Comparison of ENCODE assay signal across 13 cellular contexts in genomic region chr1:1199141-1199960, GRCh38. TPM values are rescaled to one million over a fixed set of nuclear protein-coding genes. Genes with fewer than 3 reads are reported as not detected.
DNase-seq lines count a peak whose midpoint lies in the region; ATAC-seq and TF ChIP-seq lines count a peak whose summit lies in the region.
"Had no signal": no experiment of that assay in that cellular context is flagged by ENCODE, and none has a peak within 500 bp of the region (broad histone marks: within the 10 kb centered on the region; RNA-seq: fewer than 3 reads in every experiment).

No MANE protein-coding gene starts in this region.

- H3K36me3 ChIP-seq in left ventricle myocardium inferior = no peaks in the 10 kb centered on the region
- no peaks in the 10 kb centered on the region for H3K36me3 ChIP-seq in suprapubic skin

- 77% methylated on average over 5 of the region's 22 CpGs for WGBS in suprapubic skin

- TF ChIP-seq CTCF in left ventricle myocardium inferior (IDR thresholded peaks at IDR 0.05; ENCODE audit: borderline replicate concordance) = no peak
- TF ChIP-seq CTCF in suprapubic skin (IDR thresholded peaks at IDR 0.05) = no peak

- no peak for TF ChIP-seq EP300 in suprapubic skin (IDR thresholded peaks at IDR 0.05)

- H3K27me3 ChIP-seq in left ventricle myocardium inferior (ENCODE audit: low read depth) (peaks cover 31% of the 10 kb centered on the region), suprapubic skin (peaks cover 19% of the 10 kb centered on the region)

- H3K27ac Mint-ChIP-seq in T-helper 17 cell = peak overlapping the region; percentile 68
- H3K27ac Mint-ChIP-seq in stimulated activated effector memory CD8-positive, alpha-beta T cell treated with anti-CD3 and anti-CD28 coated beads, Interleukin-12 subunit alpha, Interleukin-12 subunit beta, amount 100 ng/mL, for 72 hours = peak overlapping the region; percentile 94

- H3K27ac ChIP-seq in left ventricle myocardium inferior (replicated peaks) (no peak overlapping the region), suprapubic skin (no peak overlapping the region)
- H3K27ac ChIP-seq: SK-N-MC had no signal

- no peak overlapping the region for H3K4me3 ChIP-seq in left ventricle myocardium inferior
- no peak overlapping the region for H3K4me3 ChIP-seq in suprapubic skin
- H3K4me3 ChIP-seq: SK-N-MC had no signal

- H3K36me3 Mint-ChIP-seq in T-helper 17 cell (ENCODE audit: low read depth) = no peaks in the 10 kb centered on the region
- peaks cover 57% of the 10 kb centered on the region for H3K36me3 Mint-ChIP-seq in stimulated activated effector memory CD8-positive, alpha-beta T cell treated with anti-CD3 and anti-CD28 coated beads, Interleukin-12 subunit alpha, Interleukin-12 subunit beta, amount 100 ng/mL, for 72 hours

- ATAC-seq in T-helper 17 cell (no peak), GM19324 (IDR thresholded peaks at IDR 0.05; ENCODE audit: low FRiP score, unreplicated experiment) (no peak)
- no peak for ATAC-seq in stimulated activated effector memory CD8-positive, alpha-beta T cell treated with anti-CD3 and anti-CD28 coated beads, Interleukin-12 subunit alpha, Interleukin-12 subunit beta, amount 100 ng/mL, for 72 hours

- H3K9me3 ChIP-seq in T-helper 17 cell (ENCODE audit: control insufficient read depth, low read length, poor library complexity, severe bottlenecking) (no peaks in the 10 kb centered on the region), left ventricle myocardium inferior (replicated peaks) (peaks cover 14% of the 10 kb centered on the region), suprapubic skin (no peaks in the 10 kb centered on the region)

- H3K9me3 Mint-ChIP-seq in stimulated activated effector memory CD8-positive, alpha-beta T cell treated with anti-CD3 and anti-CD28 coated beads, Interleukin-12 subunit alpha, Interleukin-12 subunit beta, amount 100 ng/mL, for 72 hours = peaks cover 7% of the 10 kb centered on the region

- DNase-seq in activated effector memory CD4-positive, alpha-beta T cell treated with anti-CD3 and anti-CD28 coated beads, Interleukin-2, amount 50 U/mL, for 16 hours = peak; percentile 62
- DNase-seq in activated effector memory CD4-positive, alpha-beta T cell treated with Interleukin-2 at 50 U/mL for 16 hours = no peak
- peak in 2 of 3 donors; percentile 4 to 9 for DNase-seq in T-helper 17 cell
- peak; percentile 11 for DNase-seq in left ventricle myocardium inferior
- peak in 1 of 2 donors; percentile 17 for DNase-seq in stimulated activated effector memory CD8-positive, alpha-beta T cell treated with anti-CD3 and anti-CD28 coated beads, Interleukin-12 subunit alpha, Interleukin-12 subunit beta, amount 100 ng/mL, for 72 hours (ENCODE audit: low spot score in 2 of 2)
- no peak for DNase-seq in suprapubic skin (ENCODE audit: low spot score in 2 of 2)
- no peak for DNase-seq in NCI-H146 (lab: John Stamatoyannopoulos, UW)
- DNase-seq: anterior cingulate cortex; dermis blood vessel endothelial cell; mesenchymal stem cell; stimulated activated CD8-positive, alpha-beta memory T cell treated with anti-CD3 and anti-CD28 coated beads, Interleukin-4, amount 100 ng/mL, for 48 hours had no signal

- no peak for TF ChIP-seq POLR2A in suprapubic skin (IDR thresholded peaks at IDR 0.05)

- intact Hi-C loops in left ventricle myocardium inferior (cut with micrococcal nuclease) = no loop called here

- no peak overlapping the region for H3K4me3 Mint-ChIP-seq in T-helper 17 cell
- H3K4me3 Mint-ChIP-seq in stimulated activated effector memory CD8-positive, alpha-beta T cell treated with anti-CD3 and anti-CD28 coated beads, Interleukin-12 subunit alpha, Interleukin-12 subunit beta, amount 100 ng/mL, for 72 hours = peak overlapping the region; percentile 66

- no peaks in the 10 kb centered on the region for H3K27me3 Mint-ChIP-seq in T-helper 17 cell

- peaks cover 16% of the 10 kb centered on the region for H3K4me1 ChIP-seq in left ventricle myocardium inferior
- H3K4me1 ChIP-seq in suprapubic skin = peaks cover 26% of the 10 kb centered on the region

- H3K4me1 Mint-ChIP-seq in T-helper 17 cell = peaks cover 2% of the 10 kb centered on the region
- peaks cover 30% of the 10 kb centered on the region for H3K4me1 Mint-ChIP-seq in stimulated activated effector memory CD8-positive, alpha-beta T cell treated with anti-CD3 and anti-CD28 coated beads, Interleukin-12 subunit alpha, Interleukin-12 subunit beta, amount 100 ng/mL, for 72 hours

RNA-seq across cellular contexts. Expression of gene TNFRSF18, which starts 7.0 kb away (rescaled TPM):
- total RNA-seq in T-helper 17 cell (10 to 100 TPM; 47.9 to 80.4 TPM), left ventricle myocardium inferior (not detected), suprapubic skin (10 to 100 TPM; 24.4 to 62.1 (median 33.5) TPM)

RNA-seq across cellular contexts. Expression of gene TNFRSF4, which starts 14.6 kb away (rescaled TPM):
- total RNA-seq in T-helper 17 cell (100 to 1,000 TPM in 1 of 2 donors, 10 to 100 TPM in 1; 94.7 to 127 TPM), left ventricle myocardium inferior (2.2 TPM), suprapubic skin (1 to 10 TPM in 1 of 4 donors, under 1 TPM in 2, not detected in 1; 0.42 to 1.4 (median 0.72) TPM)

RNA-seq across cellular contexts. Expression of gene TTLL10, which starts 25.7 kb away (rescaled TPM):
- 1 to 10 TPM in 1 of 2 donors, under 1 TPM in 1; 0.86 to 2.5 TPM for total RNA-seq in T-helper 17 cell
- not detected for total RNA-seq in left ventricle myocardium inferior
- total RNA-seq in suprapubic skin = not detected
- total RNA-seq: dermis blood vessel endothelial cell had no signal

RNA-seq across cellular contexts. Expression of gene SDF4, which starts 32.5 kb away (rescaled TPM):
- total RNA-seq in T-helper 17 cell (100 to 1,000 TPM; 129 to 146 TPM), left ventricle myocardium inferior (114 TPM), suprapubic skin (10 to 100 TPM; 57.5 to 87.6 (median 73.1) TPM)

RNA-seq across cellular contexts. Expression of gene B3GALT6, which starts 32.7 kb away (rescaled TPM):
- total RNA-seq in T-helper 17 cell (1 to 10 TPM; 8.4 to 9.4 TPM), left ventricle myocardium inferior (7.9 TPM), suprapubic skin (10 to 100 TPM in 3 of 4 donors, 1 to 10 TPM in 1; 9.3 to 24.4 (median 16.4) TPM)

Comparison
In these comparisons a context has a peak if more than half of its experiments do, and no peak if none do; other contexts are left out.
1. DNase-seq: peak in activated effector memory CD4-positive, alpha-beta T cell treated with anti-CD3 and anti-CD28 coated beads, Interleukin-2, amount 50 U/mL, for 16 hours (single experiment), T-helper 17 cell (2 of 3) and left ventricle myocardium inferior (single experiment); none in activated effector memory CD4-positive, alpha-beta T cell treated with Interleukin-2 at 50 U/mL for 16 hours (single experiment), suprapubic skin (0 of 2) and NCI-H146 (single experiment).
2. RNA of gene TNFRSF18, which starts 7.0 kb away (total RNA-seq): 47.9 to 80.4 TPM in T-helper 17 cell and 24.4 to 62.1 TPM in suprapubic skin; not detected in left ventricle myocardium inferior (single experiment); every median in the first group is over 10 times any median in the second.
3. RNA of gene TNFRSF4, which starts 14.6 kb away (total RNA-seq): 94.7 to 127 TPM in T-helper 17 cell; 2.2 TPM in left ventricle myocardium inferior (single experiment) and 0.42 to 1.4 TPM in suprapubic skin; every median in the first group is over 10 times any median in the second.